8 cellular contexts compared by ENCODE assay signal in the genomic region with DNA sequence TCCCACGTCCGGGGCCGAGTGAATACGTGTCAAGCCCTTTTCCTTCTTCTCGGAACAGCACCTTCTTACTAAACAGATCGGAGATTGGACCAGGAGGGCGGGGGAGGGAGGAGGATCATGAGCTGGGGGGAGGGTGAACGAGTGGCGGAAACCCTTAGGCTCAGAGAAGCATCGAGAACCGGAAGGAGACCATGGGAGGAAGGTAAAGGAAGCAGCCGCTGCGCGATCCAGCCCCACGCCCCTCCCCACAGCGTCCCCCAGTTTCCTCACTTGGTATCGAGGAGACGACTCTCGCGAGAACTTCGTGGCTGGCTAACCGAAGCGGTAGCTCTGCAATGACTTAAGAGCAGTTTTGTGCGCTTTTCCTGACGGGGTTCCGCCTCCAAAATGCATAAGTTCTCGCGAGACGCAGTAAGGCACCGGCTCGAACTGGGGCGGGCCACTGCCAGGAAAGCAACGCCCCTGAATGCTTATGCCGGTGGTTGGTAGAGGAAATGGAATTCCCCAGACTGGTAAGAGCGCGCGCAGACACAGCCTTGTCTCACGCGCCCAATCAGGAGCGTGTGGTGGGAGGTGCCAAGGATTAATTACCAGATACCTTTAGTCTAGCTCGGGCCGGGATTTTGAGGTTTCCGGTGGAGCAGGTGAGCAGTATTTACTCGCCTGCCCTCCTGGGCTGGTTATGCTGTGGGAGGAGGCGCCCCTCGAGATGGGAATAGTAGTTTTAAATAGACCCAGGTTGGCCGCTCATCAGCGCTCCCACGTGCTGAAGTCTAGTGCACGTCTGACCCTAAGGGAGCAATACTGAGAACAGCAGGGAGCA. TPM values are rescaled to one million over a fixed set of nuclear protein-coding genes. Genes with fewer than 3 reads are reported as not detected.
A peak's percentile ranks its signal among the peaks of the same experiment; 100 is the strongest.
DNase-seq lines count a peak whose midpoint lies in the region; ATAC-seq and TF ChIP-seq lines count a peak whose summit lies in the region.

No MANE protein-coding gene starts in this region.

- peaks cover 6% of the 10 kb centered on the region for H3K36me3 Mint-ChIP-seq in type B pancreatic cell

- peaks cover 2 to 54% (median 33%) of the 10 kb centered on the region in 9 donors for H3K4me1 ChIP-seq in heart right ventricle

- H3K4me1 Mint-ChIP-seq in type B pancreatic cell (ENCODE audit: unreplicated experiment): peaks cover 23% of the 10 kb centered on the region

- peak overlapping the region; percentile 97 to 100 (median 100) for H3K27ac ChIP-seq in heart right ventricle

- ATAC-seq in HG02852 (IDR thresholded peaks at IDR 0.05; ENCODE audit: unreplicated experiment) (peak; percentile 77), heart right ventricle (peak; percentile 83 to 93 (median 88))

- intact Hi-C loops in heart right ventricle (cut with DNase I): loop anchor here in 8 of 10 donors (1.0 to 10.0 kb wide), 10 partner anchors 39 to 326 kb away; a partner anchor contains a TSS

- no peaks in the 10 kb centered on the region for H3K27me3 ChIP-seq in heart right ventricle

- H3K4me3 ChIP-seq in heart right ventricle: peak overlapping the region; percentile 71 to 94 (median 88)

- no peaks in the 10 kb centered on the region for H3K9me3 Mint-ChIP-seq in type B pancreatic cell

- DNase-seq in GM13977 (ENCODE audit: low spot score) (peak; percentile 87), NCI-H1436 treated with DMSO at 0.1 percent for 48 hours (lab: John Stamatoyannopoulos, UW) (peak; percentile 99), SW480 (ENCODE audit: low spot score) (peak; percentile 99), amniotic epithelial cell (ENCODE audit: low read depth) (peak; percentile 100), heart right ventricle (peak; percentile 97 to 100), pons (ENCODE audit: low spot score) (peak; percentile 99), type B pancreatic cell (ENCODE audit: extremely low spot score, unreplicated experiment) (peak; percentile 96)

- H3K27ac Mint-ChIP-seq in type B pancreatic cell: no peak overlapping the region

- TF ChIP-seq CTCF in GM13977 (IDR thresholded peaks at IDR 0.05; ENCODE audit: extremely low read depth, insufficient read depth, missing control alignments) (peak; percentile 16), heart right ventricle (IDR thresholded peaks at IDR 0.05) (peak in 4 of 9 donors; percentile 6 to 38 (median 18)), type B pancreatic cell (conservative IDR thresholded peaks at IDR 0.05) (no peak)

- in situ Hi-C loops in GM13977 (cut with MboI; ENCODE audit: low pct_unique_long_range_greater_than_20kb, low sequenced_read_pairs, unreplicated experiment): no loop called here

- H3K4me3 Mint-ChIP-seq in type B pancreatic cell: no peak overlapping the region

- no peaks in the 10 kb centered on the region for H3K27me3 Mint-ChIP-seq in type B pancreatic cell

- H3K9me3 ChIP-seq in heart right ventricle: no peaks in the 10 kb centered on the region

- H3K36me3 ChIP-seq in heart right ventricle: peaks cover 0 to 21% (median 0%) of the 10 kb centered on the region in 9 donors

- WGBS in heart right ventricle, 2 donors: 0% methylated on average over 50 of the region's 50 CpGs

RNA-seq across cellular contexts. Expression of a gene that starts 0.5 kb away (rescaled TPM):
- 100 to 1,000 TPM; 210 to 297 (median 250) TPM for total RNA-seq in heart right ventricle
- polyA plus RNA-seq in heart right ventricle: 100 to 1,000 TPM in 1 of 2 donors, 10 to 100 TPM in 1; 99.3 to 227 TPM
- total RNA-seq in type B pancreatic cell (ENCODE audit: low replicate concordance): 288 and 302 TPM in 2 replicates

RNA-seq across cellular contexts. Expression of a gene that starts 40.9 kb away (rescaled TPM):
- total RNA-seq in heart right ventricle (10 to 100 TPM; 12.1 to 22.1 (median 16.9) TPM), type B pancreatic cell (ENCODE audit: low replicate concordance) (25.6 and 27.9 TPM in 2 replicates)
- 10 to 100 TPM; 11.0 to 31.0 TPM for polyA plus RNA-seq in heart right ventricle

Comparison
In these comparisons a context has a peak if more than half of its experiments do, and no peak if none do; other contexts are left out.
1. Peak in every context shown above with its lines: DNase-seq, ATAC-seq, H3K4me3 ChIP-seq and H3K27ac ChIP-seq.